In genomic region chr3:27728195-27729087, GRCh38 we compare ENCODE assay signal across 8 cellular contexts. TPM values are rescaled to one million over a fixed set of nuclear protein-coding genes. Genes with fewer than 3 reads are reported as not detected.
A peak's percentile ranks its signal among the peaks of the same experiment; 100 is the strongest.
DNase-seq lines count a peak whose midpoint lies in the region; ATAC-seq and TF ChIP-seq lines count a peak whose summit lies in the region.

No MANE protein-coding gene starts in this region.

- H3K9me3 Mint-ChIP-seq in activated naive CD8-positive, alpha-beta T cell (ENCODE audit: low read depth): no peaks in the 10 kb centered on the region

- H3K4me1 ChIP-seq in ES-I3 (ENCODE audit: insufficient read depth, low read length) (peaks cover 16% of the 10 kb centered on the region), HEK293 (ENCODE audit: control insufficient read depth, insufficient read depth, low read length) (no peaks in the 10 kb centered on the region), lower lobe of right lung (peaks cover 26% of the 10 kb centered on the region)

- intact Hi-C loops in lower lobe of right lung (cut with DNase I): no loop called here

- TF ChIP-seq CTCF in HEK293 (tag by site-specific recombination; IDR thresholded peaks at IDR 0.05): no peak
- no peak for TF ChIP-seq CTCF in lower lobe of right lung (IDR thresholded peaks at IDR 0.05)
- no peak for TF ChIP-seq CTCF in GM10248 (IDR thresholded peaks at IDR 0.05; ENCODE audit: control extremely low read depth, extremely low read depth, low read depth, missing control alignments)

- H3K4me3 Mint-ChIP-seq in activated naive CD8-positive, alpha-beta T cell: peak overlapping the region; percentile 77

- no peak overlapping the region for H3K27ac ChIP-seq in HEK293 (ENCODE audit: extremely low read depth, low read depth, low read length)
- H3K27ac ChIP-seq in lower lobe of right lung: no peak overlapping the region

- TF ChIP-seq POLR2A in GM18505 (IDR thresholded peaks at IDR 0.05; ENCODE audit: borderline replicate concordance, extremely low read depth, insufficient read depth, insufficient read length): no peak

- H3K27ac Mint-ChIP-seq in activated naive CD8-positive, alpha-beta T cell: no peak overlapping the region

- H3K27me3 Mint-ChIP-seq in activated naive CD8-positive, alpha-beta T cell: peaks cover 66% of the 10 kb centered on the region

- H3K4me3 ChIP-seq in HEK293 (ENCODE audit: low read depth, low read length) (no peak overlapping the region), lower lobe of right lung (peak overlapping the region; percentile 19)

- H3K27me3 ChIP-seq in lower lobe of right lung (ENCODE audit: low read depth): peaks cover 87% of the 10 kb centered on the region

- ATAC-seq in lower lobe of right lung (peak; percentile 41 to 46), HG02642 (IDR thresholded peaks at IDR 0.05; ENCODE audit: poor library complexity, unreplicated experiment) (no peak), GM18505 (IDR thresholded peaks at IDR 0.05; ENCODE audit: unreplicated experiment) (no peak)

- H3K9ac ChIP-seq in ES-I3 (ENCODE audit: low read depth, low read length): peak overlapping the region; percentile 32; the same call in 1 of the 2 replicates

- H3K36me3 ChIP-seq in ES-I3 (ENCODE audit: insufficient read depth, low read length): no peaks in the 10 kb centered on the region
- H3K36me3 ChIP-seq in HEK293 (ENCODE audit: control insufficient read depth in 2 of 2, insufficient read depth in 1 of 2, low read length in 2 of 2): no peaks in the 10 kb centered on the region
- no peaks in the 10 kb centered on the region for H3K36me3 ChIP-seq in lower lobe of right lung

- H3K4me1 Mint-ChIP-seq in activated naive CD8-positive, alpha-beta T cell (ENCODE audit: low read depth): peaks cover 49% of the 10 kb centered on the region

- H3K36me3 Mint-ChIP-seq in activated naive CD8-positive, alpha-beta T cell: no peaks in the 10 kb centered on the region

- CTCF ChIA-PET in HEK293 (lab: Yijun Ruan, JAX) (no interaction called here), GM10248 (lab: Yijun Ruan, JAX) (interaction anchor here (1.0 to 2.9 kb wide), 9 partner anchors 12 to 609 kb away, joined by 3 to 15 read pairs (median 3); no protein-coding TSS in a partner anchor)

- H3K9me3 ChIP-seq in ES-I3 (ENCODE audit: control insufficient read depth, insufficient read depth, low read length): no peaks in the 10 kb centered on the region
- H3K9me3 ChIP-seq in HEK293 (ENCODE audit: control insufficient read depth, insufficient read depth, low read depth, low read length): no peaks in the 10 kb centered on the region
- H3K9me3 ChIP-seq in lower lobe of right lung: no peaks in the 10 kb centered on the region

- DNase-seq in lower lobe of right lung (no peak), amygdala (lab: John Stamatoyannopoulos, UW) (no peak), GM10248 (ENCODE audit: extremely low spot score) (no peak)

- POLR2A ChIA-PET in HEK293 (lab: Yijun Ruan, JAX): no interaction called here
- POLR2A ChIA-PET in GM10248 (lab: Yijun Ruan, JAX): no interaction called here

TF ChIP-seq in HEK293, 187 proteins besides CTCF, POLR2A, EP300 and RAD21:
- TF ChIP-seq ZNF473 (tag by site-specific recombination; IDR thresholded peaks at IDR 0.05) (no peak), ZNF341 (tag by site-specific recombination; IDR thresholded peaks at IDR 0.05; ENCODE audit: low read depth) (0 out of 2 replicates have a peak, but pooled peaks have one; percentile 21), ZNF423 (tag by site-specific recombination; IDR thresholded peaks at IDR 0.05) (0 out of 2 replicates have a peak, but pooled peaks have one; percentile 7), PATZ1 (tag by site-specific recombination; IDR thresholded peaks at IDR 0.05) (no peak), ZNF837 (tag by site-specific recombination; IDR thresholded peaks at IDR 0.05) (no peak), GLIS2 (tag by site-specific recombination; IDR thresholded peaks at IDR 0.05) (no peak), TCF7L2 (IDR thresholded peaks at IDR 0.05; ENCODE audit: borderline replicate concordance, low read depth, low read length) (peak; percentile 94), ZNF777 (tag by site-specific recombination; IDR thresholded peaks at IDR 0.05; ENCODE audit: borderline replicate concordance) (no peak)

RNA-seq across cellular contexts. Expression of gene EOMES, which starts 6.3 kb away (rescaled TPM):
- 1.9 TPM for total RNA-seq in lower lobe of right lung

Comparison
In these comparisons a context has a peak if more than half of its experiments do, and no peak if none do; other contexts are left out.
1. ATAC-seq: peak in lower lobe of right lung (2 of 2); none in HG02642 (single experiment) and GM18505 (single experiment).